In the genomic region with DNA sequence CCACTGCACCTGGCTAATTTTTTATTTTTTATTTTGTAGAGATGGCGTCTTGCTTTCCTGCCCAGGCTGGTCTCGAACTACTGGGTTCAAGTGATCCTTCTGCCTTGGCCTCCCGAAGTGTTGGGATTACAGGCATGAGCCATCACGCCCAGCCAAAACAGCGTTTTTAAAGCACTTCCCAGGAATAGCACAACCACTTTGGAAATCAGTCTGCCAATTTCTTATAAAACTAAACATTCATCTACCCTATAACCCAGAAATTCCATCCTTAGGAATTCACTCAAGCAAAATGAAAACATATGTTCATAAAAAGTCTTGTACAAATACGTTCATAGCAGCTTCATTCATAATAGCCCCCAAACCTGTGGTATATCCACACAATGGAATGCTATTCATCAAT, we compare ENCODE assay signal across 29 cellular contexts.
"Had no signal": no experiment of that assay in that cellular context is flagged by ENCODE, and none has a peak within 500 bp of the region (broad histone marks: within the 10 kb centered on the region; RNA-seq: fewer than 3 reads in every experiment).

No MANE protein-coding gene starts in this region.

- H2AFZ ChIP-seq: neural progenitor cell had no signal

- H3K27me3 ChIP-seq: esophagus muscularis mucosa, left lung, neural progenitor cell, spleen, testis, transverse colon had no signal

- H3K4me3 ChIP-seq: esophagus muscularis mucosa, left lung, lower lobe of right lung, neural progenitor cell, spleen, testis, transverse colon had no signal

- H3K9me3 Mint-ChIP-seq: activated CD4-positive, alpha-beta memory T cell treated with anti-CD3 and anti-CD28 coated beads, Interleukin-2, amount 10 ng/mL, durations not matched to agents 7 days and 5 days; activated CD4-positive, alpha-beta T cell treated with anti-CD3 and anti-CD28 coated beads, Interleukin-2, amount 10 ng/mL, durations not matched to agents 24 days and 14 days; activated T-cell treated with anti-CD3 and anti-CD28 coated beads, Interleukin-2, amount 50 U/mL, for 24 hours; central memory CD8-positive, alpha-beta T cell; naive thymus-derived CD8-positive, alpha-beta T cell; neural progenitor cell had no signal

- H3K27ac Mint-ChIP-seq: activated CD4-positive, alpha-beta memory T cell treated with anti-CD3 and anti-CD28 coated beads, Interleukin-2, amount 10 ng/mL, durations not matched to agents 7 days and 5 days; activated CD4-positive, alpha-beta T cell treated with anti-CD3 and anti-CD28 coated beads, Interleukin-2, amount 10 ng/mL, durations not matched to agents 24 days and 14 days; activated T-cell treated with anti-CD3 and anti-CD28 coated beads, Interleukin-2, amount 50 U/mL, for 24 hours; naive thymus-derived CD8-positive, alpha-beta T cell; neural progenitor cell; T-helper 17 cell had no signal

- H3K4me1 ChIP-seq: left lung had no signal

- FAIRE-seq: bronchial epithelial cell, colon, frontal cortex, islet of Langerhans, urothelium cell line had no signal

- H3K4me3 Mint-ChIP-seq: activated CD4-positive, alpha-beta memory T cell treated with anti-CD3 and anti-CD28 coated beads, Interleukin-2, amount 10 ng/mL, durations not matched to agents 7 days and 5 days; activated CD4-positive, alpha-beta T cell treated with anti-CD3 and anti-CD28 coated beads, Interleukin-2, amount 10 ng/mL, durations not matched to agents 24 days and 14 days; activated T-cell treated with anti-CD3 and anti-CD28 coated beads, Interleukin-2, amount 50 U/mL, for 24 hours; central memory CD8-positive, alpha-beta T cell; naive thymus-derived CD8-positive, alpha-beta T cell; neural progenitor cell; T-helper 17 cell had no signal

- H3K4me2 ChIP-seq: neural progenitor cell had no signal

- H3K36me3 ChIP-seq: esophagus muscularis mucosa, left lung, lower lobe of right lung, neural progenitor cell, spleen, transverse colon had no signal

- H3K36me3 Mint-ChIP-seq: naive thymus-derived CD8-positive, alpha-beta T cell; neural progenitor cell had no signal

- H3K4me1 Mint-ChIP-seq: central memory CD8-positive, alpha-beta T cell had no signal

- H3K27ac ChIP-seq: esophagus muscularis mucosa, left lung, lower lobe of right lung, neural progenitor cell, spleen, testis, transverse colon had no signal

- ATAC-seq: left lung; lower lobe of right lung; naive thymus-derived CD8-positive, alpha-beta T cell; right cardiac atrium; T-helper 17 cell had no signal

- H3K9ac ChIP-seq: neural progenitor cell had no signal

- H3K9me3 ChIP-seq: esophagus muscularis mucosa, left lung, lower lobe of right lung, spleen, testis, transverse colon had no signal

- DNase-seq: activated CD4-positive, alpha-beta memory T cell treated with anti-CD3 and anti-CD28 coated beads, Interleukin-2, amount 10 ng/mL, durations not matched to agents 7 days and 5 days; activated CD4-positive, alpha-beta T cell treated with anti-CD3 and anti-CD28 coated beads, Interleukin-2, amount 10 ng/mL, durations not matched to agents 24 days and 14 days; activated CD4-positive, CD25-positive, alpha-beta regulatory T cell treated with anti-CD3 and anti-CD28 coated beads, Interleukin-2, amount 50 U/mL, for 72 hours; activated CD8-positive, alpha-beta memory T cell treated with anti-CD3 and anti-CD28 coated beads, Interleukin-2, amount 50 U/mL, for 48 hours; activated gamma-delta T cell treated with Interleukin-2 at 50 U/mL for 16 hours; activated naive CD4-positive, alpha-beta T cell treated with anti-CD3 and anti-CD28 coated beads, Interleukin-2, amount 50 U/mL, for 16 hours; activated T-cell treated with anti-CD3 and anti-CD28 coated beads, Interleukin-2, amount 50 U/mL, for 24 hours; dermis blood vessel endothelial cell; effector CD4-positive, alpha-beta T cell; glutamatergic neuron; left lung; lower lobe of right lung; mesenchymal stem cell; naive thymus-derived CD8-positive, alpha-beta T cell; occipital lobe; right cardiac atrium; spleen; stimulated activated naive CD4-positive, alpha-beta T cell treated with Interleukin-2 at 50 U/mL for 16 hours; T-helper 17 cell; testis; transverse colon had no signal
